Comparison of ENCODE assay signal across 8 cellular contexts in the genomic region with DNA sequence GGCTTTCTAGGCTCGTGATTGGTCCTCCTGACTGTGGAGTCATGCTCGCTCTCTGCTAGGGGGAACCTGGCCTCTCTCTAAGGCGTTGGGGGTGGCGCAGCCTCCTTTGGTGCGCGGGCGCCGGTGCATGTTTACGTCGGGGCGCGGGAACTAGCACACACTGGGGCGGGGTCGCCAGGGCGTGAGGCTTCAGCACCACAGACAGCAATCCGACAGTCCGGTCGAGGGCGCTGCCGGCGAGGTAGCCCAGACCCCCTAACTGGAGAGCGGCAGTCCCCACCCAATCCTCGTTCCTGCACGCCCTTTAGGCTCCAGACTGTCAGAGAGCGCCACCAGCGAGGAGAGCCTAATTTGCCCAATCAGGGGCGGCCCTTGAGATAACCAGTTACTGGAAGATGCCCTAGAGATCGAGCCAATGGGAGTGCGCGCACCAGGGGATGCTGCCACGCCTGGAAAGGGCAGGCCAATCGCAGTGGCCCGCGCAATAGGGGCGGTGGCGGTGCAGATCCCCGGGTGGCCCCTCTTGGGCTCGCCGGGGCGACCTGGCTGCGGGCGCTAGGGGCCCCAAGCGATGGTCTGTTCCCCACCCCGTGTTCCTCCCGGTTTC. TPM values are rescaled to one million over a fixed set of nuclear protein-coding genes. Genes with fewer than 3 reads are reported as not detected.
A peak's percentile ranks its signal among the peaks of the same experiment; 100 is the strongest.
DNase-seq lines count a peak whose midpoint lies in the region; ATAC-seq and TF ChIP-seq lines count a peak whose summit lies in the region.

No MANE protein-coding gene starts in this region.

- H3K27me3 ChIP-seq in SU-DHL-6 (ENCODE audit: low read length) (no peaks in the 10 kb centered on the region), right atrium auricular region (peaks cover 14 to 32% of the 10 kb centered on the region in 2 donors)

- peak overlapping the region; percentile 62 for H3K4me2 ChIP-seq in SU-DHL-6 (ENCODE audit: low read depth, low read length, poor library complexity, severe bottlenecking)

- H3F3A ChIP-seq in SU-DHL-6 (ENCODE audit: insufficient read depth): no peaks in the 10 kb centered on the region

- no peaks in the 10 kb centered on the region for H3K9me3 ChIP-seq in ES-I3 (ENCODE audit: control insufficient read depth, insufficient read depth, low read length)
- H3K9me3 ChIP-seq in HEK293 (ENCODE audit: control insufficient read depth, insufficient read depth, low read depth, low read length): no peaks in the 10 kb centered on the region
- H3K9me3 ChIP-seq in SU-DHL-6 (ENCODE audit: insufficient read depth, low read length): no peaks in the 10 kb centered on the region
- no peaks in the 10 kb centered on the region for H3K9me3 ChIP-seq in right atrium auricular region

- no peaks in the 10 kb centered on the region for H3K9me2 ChIP-seq in SU-DHL-6 (replicated peaks; ENCODE audit: insufficient read depth, low read length)

- H3K36me3 ChIP-seq in ES-I3 (ENCODE audit: insufficient read depth, low read length): no peaks in the 10 kb centered on the region
- H3K36me3 ChIP-seq in HEK293 (ENCODE audit: control insufficient read depth in 2 of 2, insufficient read depth in 1 of 2, low read length in 2 of 2): peaks cover 0 to 8% of the 10 kb centered on the region in 2 experiments; a peak in 2 of 3 replicates
- no peaks in the 10 kb centered on the region for H3K36me3 ChIP-seq in SU-DHL-6 (ENCODE audit: low read length)
- H3K36me3 ChIP-seq in right atrium auricular region: no peaks in the 10 kb centered on the region

- H3K4me3 ChIP-seq in HEK293 (ENCODE audit: low read depth, low read length): peak overlapping the region; percentile 28
- peak overlapping the region; percentile 48 for H3K4me3 ChIP-seq in SU-DHL-6 (ENCODE audit: insufficient read depth, low read length, poor library complexity, severe bottlenecking)
- peak overlapping the region in 1 of 2 donors; percentile 45 for H3K4me3 ChIP-seq in right atrium auricular region
- peak overlapping the region; percentile 42 for H3K4me3 ChIP-seq in retinal pigment epithelial cell (ENCODE audit: low read length)

- H3K27ac ChIP-seq in HEK293 (ENCODE audit: extremely low read depth, low read depth, low read length) (peak overlapping the region; percentile 33; the same call in 1 of the 2 replicates), SU-DHL-6 (ENCODE audit: low read depth, low read length) (peak overlapping the region; percentile 76), right atrium auricular region (peak overlapping the region in 1 of 2 donors; percentile 29)

- CTCF ChIA-PET in HEK293 (lab: Yijun Ruan, JAX): interaction anchor here (0.6 to 3.4 kb wide), 40 partner anchors 8 to 1569 kb away, joined by 3 to 42 read pairs (median 4); partner anchors contain the start of genes CCDC159, EPOR, RAB3D and SWSAP1

- TF ChIP-seq CTCF in HEK293 (tag by site-specific recombination; IDR thresholded peaks at IDR 0.05): peak; percentile 71
- no peak for TF ChIP-seq CTCF in SU-DHL-6 (IDR thresholded peaks at IDR 0.05; ENCODE audit: insufficient read depth, low read length, poor library complexity, severe bottlenecking)
- TF ChIP-seq CTCF in right atrium auricular region (IDR thresholded peaks at IDR 0.05): no peak
- no peak for TF ChIP-seq CTCF in retinal pigment epithelial cell (conservative IDR thresholded peaks at IDR 0.05; ENCODE audit: low read depth, low read length)

- H3K79me2 ChIP-seq in SU-DHL-6 (ENCODE audit: insufficient read depth, low read length): no peaks in the 10 kb centered on the region

- DNase-seq in NCI-H128 (lab: John Stamatoyannopoulos, UW; ENCODE audit: unreplicated experiment): peak; percentile 92
- peak; percentile 90 for DNase-seq in amniotic epithelial cell (ENCODE audit: low read depth)
- peak; percentile 76 for DNase-seq in right atrium auricular region (ENCODE audit: low spot score)
- DNase-seq in retinal pigment epithelial cell (ENCODE audit: low read depth): peak; percentile 72

- H3K4me1 ChIP-seq in ES-I3 (ENCODE audit: insufficient read depth, low read length) (peaks cover 3% of the 10 kb centered on the region; the same call in 1 of the 2 replicates), HEK293 (ENCODE audit: control insufficient read depth, insufficient read depth, low read length) (no peaks in the 10 kb centered on the region), right atrium auricular region (peaks cover 0 to 42% of the 10 kb centered on the region in 2 donors)

- ATAC-seq in HG03457 (IDR thresholded peaks at IDR 0.05; ENCODE audit: unreplicated experiment): no peak

- no peaks in the 10 kb centered on the region for H4K20me1 ChIP-seq in SU-DHL-6 (ENCODE audit: low read depth, low read length)

- peak overlapping the region; percentile 36; the same call in 1 of the 2 replicates for H3K9ac ChIP-seq in ES-I3 (ENCODE audit: low read depth, low read length)
- peak overlapping the region; percentile 68 for H3K9ac ChIP-seq in SU-DHL-6 (ENCODE audit: low read length)

- H2AFZ ChIP-seq in SU-DHL-6 (ENCODE audit: low read depth, low read length, severe bottlenecking): peak overlapping the region; percentile 66

- POLR2A ChIA-PET in HEK293 (lab: Yijun Ruan, JAX): interaction anchor here (0.7 to 2.1 kb wide), 6 partner anchors 47 to 356 kb away, joined by 3 to 13 read pairs (median 8); partner anchors contain the start of genes ODAD3, PRKCSH and SWSAP1

TF ChIP-seq in HEK293, 187 proteins besides CTCF, POLR2A, EP300 and RAD21 (continues in another document):
- no peak for TF ChIP-seq ZNF558 (tag by site-specific recombination; IDR thresholded peaks at IDR 0.05)
- TF ChIP-seq, protein P1, sequence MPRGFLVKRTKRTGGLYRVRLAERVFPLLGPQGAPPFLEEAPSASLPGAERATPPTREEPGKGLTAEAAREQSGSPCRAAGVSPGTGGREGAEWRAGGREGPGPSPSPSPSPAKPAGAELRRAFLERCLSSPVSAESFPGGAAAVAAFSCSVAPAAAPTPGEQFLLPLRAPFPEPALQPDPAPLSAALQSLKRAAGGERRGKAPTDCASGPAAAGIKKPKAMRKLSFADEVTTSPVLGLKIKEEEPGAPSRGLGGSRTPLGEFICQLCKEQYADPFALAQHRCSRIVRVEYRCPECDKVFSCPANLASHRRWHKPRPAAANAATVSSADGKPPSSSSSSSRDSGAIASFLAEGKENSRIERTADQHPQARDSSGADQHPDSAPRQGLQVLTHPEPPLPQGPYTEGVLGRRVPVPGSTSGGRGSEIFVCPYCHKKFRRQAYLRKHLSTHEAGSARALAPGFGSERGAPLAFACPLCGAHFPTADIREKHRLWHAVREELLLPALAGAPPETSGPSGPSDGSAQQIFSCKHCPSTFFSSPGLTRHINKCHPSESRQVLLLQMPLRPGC (tag by site-specific recombination; IDR thresholded peaks at IDR 0.05): 0 out of 2 replicates have a peak, but pooled peaks have one; percentile 17
- no peak for TF ChIP-seq ZNF571 (tag by site-specific recombination; IDR thresholded peaks at IDR 0.05)
- TF ChIP-seq ZNF777 (tag by site-specific recombination; IDR thresholded peaks at IDR 0.05; ENCODE audit: borderline replicate concordance): peak; percentile 98
- no peak for TF ChIP-seq ZNF140 (tag by site-specific recombination; IDR thresholded peaks at IDR 0.05)
- TF ChIP-seq ZBTB8A (tag by site-specific recombination; IDR thresholded peaks at IDR 0.05): peak; percentile 99
- peak; percentile 76 for TF ChIP-seq ZNF600 (tag by site-specific recombination; IDR thresholded peaks at IDR 0.05)
- peak; percentile 94 for TF ChIP-seq SP2 (tag by site-specific recombination; IDR thresholded peaks at IDR 0.05)
- TF ChIP-seq ZNF366 (tag by site-specific recombination; conservative IDR thresholded peaks at IDR 0.05): no peak
- peak; percentile 91 for TF ChIP-seq KLF8 (tag by site-specific recombination; IDR thresholded peaks at IDR 0.05)
- no peak for TF ChIP-seq ZSCAN5A (tag by site-specific recombination; IDR thresholded peaks at IDR 0.05)
- TF ChIP-seq, protein P2, sequence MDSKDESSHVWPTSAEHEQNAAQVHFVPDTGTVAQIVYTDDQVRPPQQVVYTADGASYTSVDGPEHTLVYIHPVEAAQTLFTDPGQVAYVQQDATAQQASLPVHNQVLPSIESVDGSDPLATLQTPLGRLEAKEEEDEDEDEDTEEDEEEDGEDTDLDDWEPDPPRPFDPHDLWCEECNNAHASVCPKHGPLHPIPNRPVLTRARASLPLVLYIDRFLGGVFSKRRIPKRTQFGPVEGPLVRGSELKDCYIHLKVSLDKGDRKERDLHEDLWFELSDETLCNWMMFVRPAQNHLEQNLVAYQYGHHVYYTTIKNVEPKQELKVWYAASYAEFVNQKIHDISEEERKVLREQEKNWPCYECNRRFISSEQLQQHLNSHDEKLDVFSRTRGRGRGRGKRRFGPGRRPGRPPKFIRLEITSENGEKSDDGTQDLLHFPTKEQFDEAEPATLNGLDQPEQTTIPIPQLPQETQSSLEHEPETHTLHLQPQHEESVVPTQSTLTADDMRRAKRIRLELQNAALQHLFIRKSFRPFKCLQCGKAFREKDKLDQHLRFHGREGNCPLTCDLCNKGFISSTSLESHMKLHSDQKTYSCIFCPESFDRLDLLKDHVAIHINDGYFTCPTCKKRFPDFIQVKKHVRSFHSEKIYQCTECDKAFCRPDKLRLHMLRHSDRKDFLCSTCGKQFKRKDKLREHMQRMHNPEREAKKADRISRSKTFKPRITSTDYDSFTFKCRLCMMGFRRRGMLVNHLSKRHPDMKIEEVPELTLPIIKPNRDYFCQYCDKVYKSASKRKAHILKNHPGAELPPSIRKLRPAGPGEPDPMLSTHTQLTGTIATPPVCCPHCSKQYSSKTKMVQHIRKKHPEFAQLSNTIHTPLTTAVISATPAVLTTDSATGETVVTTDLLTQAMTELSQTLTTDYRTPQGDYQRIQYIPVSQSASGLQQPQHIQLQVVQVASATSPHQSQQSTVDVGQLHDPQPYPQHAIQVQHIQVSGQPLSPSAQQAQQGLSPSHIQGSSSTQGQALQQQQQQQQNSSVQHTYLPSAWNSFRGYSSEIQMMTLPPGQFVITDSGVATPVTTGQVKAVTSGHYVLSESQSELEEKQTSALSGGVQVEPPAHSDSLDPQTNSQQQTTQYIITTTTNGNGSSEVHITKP (tag by site-specific recombination; IDR thresholded peaks at IDR 0.05): peak; percentile 90

RNA-seq across cellular contexts. Expression of gene ELAVL3, which starts 1.0 kb away (rescaled TPM):
- total RNA-seq in right atrium auricular region: not detected

RNA-seq across cellular contexts. Expression of gene ZNF653, which starts 23.8 kb away (rescaled TPM):
- total RNA-seq in right atrium auricular region: 1 to 10 TPM; 4.6 to 9.9 TPM

RNA-seq across cellular contexts. Expression of gene PRKCSH, which starts 46.4 kb away (rescaled TPM):
- 10 to 100 TPM; 78.0 to 82.8 TPM for total RNA-seq in right atrium auricular region

RNA-seq across cellular contexts. Expression of gene ODAD3, which starts 47.0 kb away (rescaled TPM):
- under 1 TPM; 0.22 to 0.59 TPM for total RNA-seq in right atrium auricular region

RNA-seq across cellular contexts. Expression of gene ECSIT, which starts 47.1 kb away (rescaled TPM):
- 100 to 1,000 TPM in 1 of 2 donors, 10 to 100 TPM in 1; 83.6 to 126 TPM for total RNA-seq in right atrium auricular region
